27 cellular contexts compared by ENCODE assay signal in genomic region chr12:63906876-63907275, GRCh38.
"Had no signal": no experiment of that assay in that cellular context is flagged by ENCODE, and none has a peak within 500 bp of the region (broad histone marks: within the 10 kb centered on the region; RNA-seq: fewer than 3 reads in every experiment).

No MANE protein-coding gene starts in this region.

- ATAC-seq: natural killer cell; psoas muscle; right cardiac atrium; right lobe of liver; stimulated activated memory B cell treated with anti-CD40 and anti-IgM and Interleukin-4, amounts not matched to agents 10 μg/mL and 1 μg/mL and 100 μg/mL, for 72 hours; stimulated activated naive CD8-positive, alpha-beta T cell treated with anti-CD3 and anti-CD28 coated beads, Interleukin-15, amount 100 ng/mL, for 72 hours; stimulated activated naive CD8-positive, alpha-beta T cell treated with anti-CD3 and anti-CD28 coated beads, Interleukin-15, Interleukin-2, amounts not matched to agents 100 U/mL and 50 U/mL, for 24 hours; upper lobe of right lung had no signal

- H3K9ac ChIP-seq: neural progenitor cell, parathyroid adenoma had no signal

- H3K4me1 ChIP-seq: neural progenitor cell, psoas muscle, right lobe of liver, sigmoid colon, suprapubic skin, testis, upper lobe of right lung, uterus had no signal

- H3K4me3 ChIP-seq: neural progenitor cell, ovary, psoas muscle, right lobe of liver, sigmoid colon, suprapubic skin, testis, tibial artery, transverse colon, upper lobe of right lung, uterus had no signal

- H3K27ac ChIP-seq: neural progenitor cell, ovary, parathyroid adenoma, psoas muscle, right lobe of liver, sigmoid colon, suprapubic skin, testis, tibial artery, transverse colon, upper lobe of right lung, uterus had no signal

- H3K4me2 ChIP-seq: neural progenitor cell had no signal

- H3K27me3 ChIP-seq: neural progenitor cell, ovary, right lobe of liver, sigmoid colon, suprapubic skin, testis, tibial artery, transverse colon, upper lobe of right lung, uterus had no signal

- H3K36me3 ChIP-seq: neural progenitor cell, ovary, right lobe of liver, sigmoid colon, suprapubic skin, tibial artery, transverse colon, upper lobe of right lung, uterus had no signal

- H3K9me3 ChIP-seq: ovary, right lobe of liver, sigmoid colon, suprapubic skin, testis, transverse colon, upper lobe of right lung, uterus had no signal

- DNase-seq: natural killer cell; occipital lobe; ovary; posterior cingulate gyrus; psoas muscle; right cardiac atrium; right lobe of liver; sigmoid colon; small intestine; stimulated activated CD4-positive, alpha-beta T cell treated with anti-CD3 and anti-CD28 coated beads, Interleukin-15, amount 100 ng/mL, for 24 hours; stimulated activated CD4-positive, alpha-beta T cell treated with anti-CD3 and anti-CD28 coated beads, Interleukin-2, amount 100 ng/mL, for 24 hours; stimulated activated CD4-positive, alpha-beta T cell treated with anti-CD3 and anti-CD28 coated beads, Interleukin-2, amount 100 ng/mL, for 48 hours; stimulated activated CD4-positive, alpha-beta T cell treated with anti-CD3 and anti-CD28 coated beads, Interleukin-4, amount 100 ng/mL, for 24 hours; stimulated activated CD8-positive, alpha-beta memory T cell treated with anti-CD3 and anti-CD28 coated beads, Interleukin-4, amount 100 ng/mL, for 48 hours; stimulated activated naive CD4-positive, alpha-beta T cell; stimulated activated naive CD8-positive, alpha-beta T cell treated with anti-CD3 and anti-CD28 coated beads, Interleukin-15, amount 100 ng/mL, for 72 hours; stimulated activated naive CD8-positive, alpha-beta T cell treated with anti-CD3 and anti-CD28 coated beads, Interleukin-15, Interleukin-2, amounts not matched to agents 100 U/mL and 50 U/mL, for 24 hours; substantia nigra; testis; tibial artery; transverse colon; upper lobe of right lung; uterus had no signal

- FAIRE-seq: small intestine had no signal

- H2AFZ ChIP-seq: neural progenitor cell, parathyroid adenoma had no signal
